Comparison of ENCODE assay signal across 8 cellular contexts in genomic region chr7:149772821-149773425, GRCh38. TPM values are rescaled to one million over a fixed set of nuclear protein-coding genes. Genes with fewer than 3 reads are reported as not detected.
A peak's percentile ranks its signal among the peaks of the same experiment; 100 is the strongest.
DNase-seq lines count a peak whose midpoint lies in the region; ATAC-seq, FAIRE-seq and TF ChIP-seq lines count a peak whose summit lies in the region.

No MANE protein-coding gene starts in this region.

- no peaks in the 10 kb centered on the region for H3K36me3 Mint-ChIP-seq in T-helper 1 cell treated with Interleukin-12 subunit alpha and Interleukin-12 subunit beta and Interleukin-4 antibody, amounts not matched to agents 30 μg/mL and 1 μg/mL, for 36 hours (ENCODE audit: low read depth)

- H3K4me3 Mint-ChIP-seq in T-helper 1 cell treated with Interleukin-12 subunit alpha and Interleukin-12 subunit beta and Interleukin-4 antibody, amounts not matched to agents 30 μg/mL and 1 μg/mL, for 36 hours, result peak overlapping the region; percentile 75

- FAIRE-seq in GM12891 (lab: Jason Lieb, UNC) (peak; percentile 16), H54 (lab: Jason Lieb, UNC) (no peak)

- 0 to 1% methylated on average over 17 to 28 of the region's 63 CpGs for WGBS in upper lobe of left lung, 2 donors

- no peak for DNase-seq in GM12891 (ENCODE audit: insufficient read length, low spot score)
- DNase-seq in choroid plexus epithelial cell (ENCODE audit: low read depth), result no peak
- DNase-seq in upper lobe of left lung, result peak; percentile 35 to 91
- no peak for DNase-seq in G401 (ENCODE audit: low spot score)
- no peak for DNase-seq in H54 (ENCODE audit: insufficient read length, low spot score)
- no peak for DNase-seq in NCI-H2107 (lab: John Stamatoyannopoulos, UW)

- H3K4me3 ChIP-seq in choroid plexus epithelial cell (ENCODE audit: low read depth, low read length) (peak overlapping the region; percentile 71), mononuclear cell (ENCODE audit: low read length) (peak overlapping the region; percentile 51), upper lobe of left lung (peak overlapping the region; percentile 64 to 93 (median 86))

- H3K36me3 ChIP-seq in upper lobe of left lung, result peaks cover 0 to 21% (median 9%) of the 10 kb centered on the region in 4 donors

- H3K9me3 ChIP-seq in mononuclear cell (ENCODE audit: low read depth, low read length) (no peaks in the 10 kb centered on the region), upper lobe of left lung (no peaks in the 10 kb centered on the region)

- TF ChIP-seq CTCF in choroid plexus epithelial cell (conservative IDR thresholded peaks at IDR 0.05; ENCODE audit: low read depth, low read length), result no peak
- TF ChIP-seq CTCF in upper lobe of left lung (IDR thresholded peaks at IDR 0.05), result no peak

- H3K27ac Mint-ChIP-seq in T-helper 1 cell treated with Interleukin-12 subunit alpha and Interleukin-12 subunit beta and Interleukin-4 antibody, amounts not matched to agents 30 μg/mL and 1 μg/mL, for 36 hours, result no peak overlapping the region

- peak overlapping the region; percentile 81 to 97 (median 94) for H3K27ac ChIP-seq in upper lobe of left lung

- peaks cover 37% of the 10 kb centered on the region for H3K27me3 Mint-ChIP-seq in T-helper 1 cell treated with Interleukin-12 subunit alpha and Interleukin-12 subunit beta and Interleukin-4 antibody, amounts not matched to agents 30 μg/mL and 1 μg/mL, for 36 hours (ENCODE audit: low read depth)

- TF ChIP-seq POLR2A in GM12891 (IDR thresholded peaks at IDR 0.05; ENCODE audit: low read depth, low read length) (no peak), upper lobe of left lung (IDR thresholded peaks at IDR 0.05) (no peak), H54 (IDR thresholded peaks at IDR 0.05; ENCODE audit: low read depth, low read length) (no peak)

- H3K4me1 Mint-ChIP-seq in T-helper 1 cell treated with Interleukin-12 subunit alpha and Interleukin-12 subunit beta and Interleukin-4 antibody, amounts not matched to agents 30 μg/mL and 1 μg/mL, for 36 hours (ENCODE audit: low read depth), result peaks cover 4% of the 10 kb centered on the region

- H3K9me3 Mint-ChIP-seq in T-helper 1 cell treated with Interleukin-12 subunit alpha and Interleukin-12 subunit beta and Interleukin-4 antibody, amounts not matched to agents 30 μg/mL and 1 μg/mL, for 36 hours, result no peaks in the 10 kb centered on the region

- H3K27me3 ChIP-seq in mononuclear cell (ENCODE audit: insufficient read depth, low read length), result no peaks in the 10 kb centered on the region
- no peaks in the 10 kb centered on the region for H3K27me3 ChIP-seq in upper lobe of left lung

- ATAC-seq in upper lobe of left lung (ENCODE audit: low FRiP score in 2 of 2), result no peak

- in situ Hi-C loops in G401 (cut with HindIII; ENCODE audit: low sequenced_read_pairs), result no loop called here

- no peak for TF ChIP-seq EP300 in upper lobe of left lung (IDR thresholded peaks at IDR 0.05)

- H3K4me1 ChIP-seq in mononuclear cell (ENCODE audit: insufficient read depth, low read length), result peaks cover 36% of the 10 kb centered on the region
- peaks cover 36 to 59% (median 45%) of the 10 kb centered on the region in 4 donors for H3K4me1 ChIP-seq in upper lobe of left lung

TF ChIP-seq in GM12891, 5 proteins besides CTCF, POLR2A, EP300 and RAD21:
- TF ChIP-seq TAF1 (IDR thresholded peaks at IDR 0.05; ENCODE audit: low read depth, low read length), result no peak
- no peak for TF ChIP-seq POLR2AphosphoS5 (IDR thresholded peaks at IDR 0.05; ENCODE audit: low read depth, low read length)
- TF ChIP-seq POU2F2 (IDR thresholded peaks at IDR 0.05; ENCODE audit: low read depth, low read length), result no peak
- no peak for TF ChIP-seq SPI1 (IDR thresholded peaks at IDR 0.05; ENCODE audit: low read depth, low read length)

RNA-seq across cellular contexts. Expression of gene ZNF467, which starts 0.5 kb away (rescaled TPM):
- 0.26 TPM for polyA plus RNA-seq in GM12891 (2012; ENCODE audit: low read depth, missing spikeins)
- 6.8 TPM for total RNA-seq in mononuclear cell
- 10 to 100 TPM in 5 of 6 donors, 1 to 10 TPM in 1; 8.2 to 41.2 (median 17.4) TPM for total RNA-seq in upper lobe of left lung
- total RNA-seq in G401 (2014; rRNA removed; shearing (Covaris generic)), result 7.9 and 9.8 TPM in 2 replicates

Comparison
In these comparisons a context has a peak if more than half of its experiments do, and no peak if none do; other contexts are left out.
1. DNase-seq: peak in upper lobe of left lung (2 of 2); none in GM12891 (single experiment), choroid plexus epithelial cell (single experiment), G401 (single experiment), H54 (single experiment) and NCI-H2107 (single experiment).
2. Peak in every context shown above with its lines, with median percentiles within 50 percentile points of each other: H3K4me3 ChIP-seq.